Comparison of ENCODE assay signal across 19 cellular contexts in genomic region chr2:15762449-15762848, GRCh38.
DNase-seq lines count a peak whose midpoint lies in the region; ATAC-seq and TF ChIP-seq lines count a peak whose summit lies in the region.
"Had no signal": no experiment of that assay in that cellular context is flagged by ENCODE, and none has a peak within 500 bp of the region (broad histone marks: within the 10 kb centered on the region; RNA-seq: fewer than 3 reads in every experiment).

No MANE protein-coding gene starts in this region.

- TF ChIP-seq CTCF in right atrium auricular region (IDR thresholded peaks at IDR 0.05), result no peak
- no peak for TF ChIP-seq CTCF in left ventricle myocardium inferior (IDR thresholded peaks at IDR 0.05; ENCODE audit: borderline replicate concordance)
- TF ChIP-seq CTCF in osteocyte (IDR thresholded peaks at IDR 0.05), result no peak

- no peaks in the 10 kb centered on the region for H3K27me3 ChIP-seq in right atrium auricular region
- H3K27me3 ChIP-seq in left ventricle myocardium inferior (ENCODE audit: low read depth), result no peaks in the 10 kb centered on the region
- H3K27me3 ChIP-seq: BLaER1 had no signal

- no peak overlapping the region for H3K27ac Mint-ChIP-seq in activated CD8-positive, alpha-beta memory T cell treated with anti-CD3 and anti-CD28 coated beads, Interleukin-2, amount 10 ng/mL, durations not matched to agents 7 days and 5 days
- no peak overlapping the region for H3K27ac Mint-ChIP-seq in osteocyte (ENCODE audit: unreplicated experiment)
- H3K27ac Mint-ChIP-seq: B cell; CD4-positive, CD25-positive, alpha-beta regulatory T cell; CD8-positive, alpha-beta T cell; GM23338; HFFc6 had no signal

- H3K27ac ChIP-seq in right atrium auricular region (no peak overlapping the region), left ventricle myocardium inferior (replicated peaks) (no peak overlapping the region)
- H3K27ac ChIP-seq: 22Rv1, BLaER1 had no signal

- H3K4me1 ChIP-seq in right atrium auricular region (no peaks in the 10 kb centered on the region), left ventricle myocardium inferior (no peaks in the 10 kb centered on the region)
- H3K4me1 ChIP-seq: BLaER1, HAP-1 had no signal

- H3K9me3 ChIP-seq in right atrium auricular region (no peaks in the 10 kb centered on the region), left ventricle myocardium inferior (replicated peaks) (no peaks in the 10 kb centered on the region)
- H3K9me3 ChIP-seq: BLaER1, Caco-2, HAP-1 had no signal

- no peak overlapping the region for H3K4me3 Mint-ChIP-seq in activated CD8-positive, alpha-beta memory T cell treated with anti-CD3 and anti-CD28 coated beads, Interleukin-2, amount 10 ng/mL, durations not matched to agents 7 days and 5 days
- H3K4me3 Mint-ChIP-seq in osteocyte (ENCODE audit: unreplicated experiment), result no peak overlapping the region
- H3K4me3 Mint-ChIP-seq: B cell; CD4-positive, CD25-positive, alpha-beta regulatory T cell; CD8-positive, alpha-beta T cell; GM23338; HFFc6 had no signal

- ATAC-seq in activated CD8-positive, alpha-beta memory T cell treated with anti-CD3 and anti-CD28 coated beads, Interleukin-2, amount 10 ng/mL, durations not matched to agents 7 days and 5 days, result no peak
- ATAC-seq in HG03378 (IDR thresholded peaks at IDR 0.05; ENCODE audit: unreplicated experiment), result no peak
- ATAC-seq: CD8-positive, alpha-beta T cell; GM23338 had no signal

- H3K36me3 Mint-ChIP-seq in activated CD8-positive, alpha-beta memory T cell treated with anti-CD3 and anti-CD28 coated beads, Interleukin-2, amount 10 ng/mL, durations not matched to agents 7 days and 5 days, result no peaks in the 10 kb centered on the region
- H3K36me3 Mint-ChIP-seq in osteocyte (ENCODE audit: unreplicated experiment), result no peaks in the 10 kb centered on the region
- H3K36me3 Mint-ChIP-seq: CD4-positive, CD25-positive, alpha-beta regulatory T cell; CD8-positive, alpha-beta T cell had no signal

- no peaks in the 10 kb centered on the region for H3K36me3 ChIP-seq in right atrium auricular region
- no peaks in the 10 kb centered on the region for H3K36me3 ChIP-seq in left ventricle myocardium inferior
- H3K36me3 ChIP-seq: BLaER1, HAP-1 had no signal

- no peaks in the 10 kb centered on the region for H3K27me3 Mint-ChIP-seq in activated CD8-positive, alpha-beta memory T cell treated with anti-CD3 and anti-CD28 coated beads, Interleukin-2, amount 10 ng/mL, durations not matched to agents 7 days and 5 days
- peaks cover 10% of the 10 kb centered on the region for H3K27me3 Mint-ChIP-seq in osteocyte (ENCODE audit: unreplicated experiment)

- H3K9me3 Mint-ChIP-seq in activated CD8-positive, alpha-beta memory T cell treated with anti-CD3 and anti-CD28 coated beads, Interleukin-2, amount 10 ng/mL, durations not matched to agents 7 days and 5 days (ENCODE audit: low read depth), result no peaks in the 10 kb centered on the region
- H3K9me3 Mint-ChIP-seq in osteocyte (ENCODE audit: unreplicated experiment), result no peaks in the 10 kb centered on the region
- H3K9me3 Mint-ChIP-seq: CD8-positive, alpha-beta T cell; GM23338 had no signal

- intact Hi-C loops in left ventricle myocardium inferior (cut with micrococcal nuclease), result no loop called here

- H3K4me3 ChIP-seq in right atrium auricular region (no peak overlapping the region), left ventricle myocardium inferior (no peak overlapping the region)
- H3K4me3 ChIP-seq: BLaER1, GM23338, HAP-1 had no signal

- peak; percentile 15 for DNase-seq in activated CD8-positive, alpha-beta memory T cell treated with anti-CD3 and anti-CD28 coated beads for 24 hours
- no peak for DNase-seq in activated CD8-positive, alpha-beta memory T cell treated with anti-CD3 and anti-CD28 coated beads, Interleukin-2, amount 10 ng/mL, durations not matched to agents 7 days and 5 days
- DNase-seq in right atrium auricular region (ENCODE audit: low spot score) (peak; percentile 38), left ventricle myocardium inferior (no peak), islet precursor cell (peak; percentile 34), osteocyte (ENCODE audit: extremely low spot score, unreplicated experiment) (peak; percentile 51), superior temporal gyrus (ENCODE audit: extremely low spot score) (no peak)
- DNase-seq: Caco-2; CD4-positive, CD25-positive, alpha-beta regulatory T cell; CD8-positive, alpha-beta T cell; DMS153; DND-41; HFFc6 had no signal

- CTCF ChIA-PET in activated CD8-positive, alpha-beta memory T cell treated with anti-CD3 and anti-CD28 coated beads, Interleukin-2, amount 10 ng/mL, durations not matched to agents 7 days and 5 days (lab: Charles Lee), result no interaction called here

- H3K4me1 Mint-ChIP-seq in activated CD8-positive, alpha-beta memory T cell treated with anti-CD3 and anti-CD28 coated beads, Interleukin-2, amount 10 ng/mL, durations not matched to agents 7 days and 5 days, result no peaks in the 10 kb centered on the region
- no peaks in the 10 kb centered on the region for H3K4me1 Mint-ChIP-seq in osteocyte (ENCODE audit: unreplicated experiment)
- H3K4me1 Mint-ChIP-seq: B cell; CD4-positive, CD25-positive, alpha-beta regulatory T cell had no signal

Comparison
In these comparisons a context has a peak if more than half of its experiments do, and no peak if none do; other contexts are left out.
1. DNase-seq: peak in activated CD8-positive, alpha-beta memory T cell treated with anti-CD3 and anti-CD28 coated beads for 24 hours (single experiment), right atrium auricular region (single experiment), islet precursor cell (single experiment) and osteocyte (single experiment); none in activated CD8-positive, alpha-beta memory T cell treated with anti-CD3 and anti-CD28 coated beads, Interleukin-2, amount 10 ng/mL, durations not matched to agents 7 days and 5 days (single experiment), left ventricle myocardium inferior (single experiment) and superior temporal gyrus (single experiment).